In genomic region chr3:31567036-31567435, GRCh38 we compare ENCODE assay signal across 8 cellular contexts. TPM values are rescaled to one million over a fixed set of nuclear protein-coding genes. Genes with fewer than 3 reads are reported as not detected.
DNase-seq lines count a peak whose midpoint lies in the region; ATAC-seq and TF ChIP-seq lines count a peak whose summit lies in the region.

No MANE protein-coding gene starts in this region.

- H3K4me3 ChIP-seq in HEK293 (ENCODE audit: low read depth, low read length) (no peak overlapping the region), mucosa of descending colon (no peak overlapping the region)

- CTCF ChIA-PET in GM10248 (lab: Yijun Ruan, JAX) = interaction anchor here (0.8 to 1.6 kb wide), 10 partner anchors 11 to 62 kb away, joined by 3 to 6 read pairs (median 3); partner anchors contain the start of gene STT3B
- CTCF ChIA-PET in HEK293 (lab: Yijun Ruan, JAX) = interaction anchor here (0.6 to 1.7 kb wide), 3 partner anchors 10 to 16 kb away, joined by 3 to 7 read pairs (median 5); no protein-coding TSS in a partner anchor
- CTCF ChIA-PET in activated CD8-positive, alpha-beta T cell treated with anti-CD3 and anti-CD28 coated beads, Interleukin-2, amount 10 ng/mL, durations not matched to agents 7 days and 5 days (lab: Charles Lee) = interaction anchor here (0.9 to 1.7 kb wide), 7 partner anchors 9 to 31 kb away, joined by 3 to 8 read pairs (median 3); no protein-coding TSS in a partner anchor

- H3K36me3 ChIP-seq in HEK293 (ENCODE audit: control insufficient read depth in 2 of 2, insufficient read depth in 1 of 2, low read length in 2 of 2) = no peaks in the 10 kb centered on the region
- no peaks in the 10 kb centered on the region for H3K36me3 ChIP-seq in mucosa of descending colon (ENCODE audit: low read depth)

- H3K27me3 Mint-ChIP-seq in activated CD8-positive, alpha-beta T cell treated with anti-CD3 and anti-CD28 coated beads, Interleukin-2, amount 10 ng/mL, durations not matched to agents 7 days and 5 days (ENCODE audit: low read depth) = no peaks in the 10 kb centered on the region

- peak; percentile 73 for ATAC-seq in activated CD8-positive, alpha-beta T cell treated with anti-CD3 and anti-CD28 coated beads, Interleukin-2, amount 10 ng/mL, durations not matched to agents 7 days and 5 days
- ATAC-seq in mucosa of descending colon (peak; percentile 44), GM21723 (IDR thresholded peaks at IDR 0.05; ENCODE audit: unreplicated experiment) (no peak), HG03442 (IDR thresholded peaks at IDR 0.05; ENCODE audit: unreplicated experiment) (no peak)

- no peaks in the 10 kb centered on the region for H3K9me3 Mint-ChIP-seq in activated CD8-positive, alpha-beta T cell treated with anti-CD3 and anti-CD28 coated beads, Interleukin-2, amount 10 ng/mL, durations not matched to agents 7 days and 5 days (ENCODE audit: insufficient read depth)

- H3K4me1 Mint-ChIP-seq in activated CD8-positive, alpha-beta T cell treated with anti-CD3 and anti-CD28 coated beads, Interleukin-2, amount 10 ng/mL, durations not matched to agents 7 days and 5 days (ENCODE audit: low read depth) = peaks cover 53% of the 10 kb centered on the region

- intact Hi-C loops in mucosa of descending colon (cut with DNase I, micrococcal nuclease) = no loop called here

- no peak overlapping the region for H3K4me3 Mint-ChIP-seq in activated CD8-positive, alpha-beta T cell treated with anti-CD3 and anti-CD28 coated beads, Interleukin-2, amount 10 ng/mL, durations not matched to agents 7 days and 5 days

- peaks cover 12% of the 10 kb centered on the region for H3K36me3 Mint-ChIP-seq in activated CD8-positive, alpha-beta T cell treated with anti-CD3 and anti-CD28 coated beads, Interleukin-2, amount 10 ng/mL, durations not matched to agents 7 days and 5 days (ENCODE audit: low read depth)

- TF ChIP-seq CTCF in GM10248 (IDR thresholded peaks at IDR 0.05; ENCODE audit: control extremely low read depth, extremely low read depth, low read depth, missing control alignments) = peak; percentile 47
- TF ChIP-seq CTCF in HEK293 (tag by site-specific recombination; IDR thresholded peaks at IDR 0.05) = 0 out of 2 replicates have a peak, but pooled peaks have one; percentile 28
- no peak for TF ChIP-seq CTCF in mucosa of descending colon (IDR thresholded peaks at IDR 0.05)

- H3K9me3 ChIP-seq in HEK293 (ENCODE audit: control insufficient read depth, insufficient read depth, low read depth, low read length) (no peaks in the 10 kb centered on the region), mucosa of descending colon (no peaks in the 10 kb centered on the region)

- no peaks in the 10 kb centered on the region for H3K4me1 ChIP-seq in HEK293 (ENCODE audit: control insufficient read depth, insufficient read depth, low read length)
- H3K4me1 ChIP-seq in mucosa of descending colon (ENCODE audit: low read depth) = peaks cover 14% of the 10 kb centered on the region

- no peak overlapping the region for H3K27ac ChIP-seq in HEK293 (ENCODE audit: extremely low read depth, low read depth, low read length)

- H3K27ac Mint-ChIP-seq in activated CD8-positive, alpha-beta T cell treated with anti-CD3 and anti-CD28 coated beads, Interleukin-2, amount 10 ng/mL, durations not matched to agents 7 days and 5 days = no peak overlapping the region

- POLR2A ChIA-PET in GM10248 (lab: Yijun Ruan, JAX) (no interaction called here), HEK293 (lab: Yijun Ruan, JAX) (no interaction called here)
- POLR2A ChIA-PET in activated CD8-positive, alpha-beta T cell treated with anti-CD3 and anti-CD28 coated beads, Interleukin-2, amount 10 ng/mL, durations not matched to agents 7 days and 5 days (lab: Charles Lee) = no interaction called here

- DNase-seq in GM10248 (ENCODE audit: extremely low spot score) (no peak), mucosa of descending colon (no peak), NCI-H2227 treated with DMSO at 0.1 percent for 48 hours (lab: John Stamatoyannopoulos, UW) (no peak), NCI-H524 treated with DMSO at 0.1 percent for 48 hours (lab: John Stamatoyannopoulos, UW) (no peak)
- DNase-seq in activated CD8-positive, alpha-beta T cell treated with anti-CD3 and anti-CD28 coated beads, Interleukin-2, amount 10 ng/mL, durations not matched to agents 7 days and 5 days = peak; percentile 50

TF ChIP-seq in HEK293, 187 proteins besides CTCF, POLR2A, EP300 and RAD21:
- TF ChIP-seq ZSCAN30 (tag by site-specific recombination; IDR thresholded peaks at IDR 0.05) = no peak
- TF ChIP-seq REST (tag by site-specific recombination; IDR thresholded peaks at IDR 0.05) = no peak
- no peak for TF ChIP-seq ZNF548 (tag by site-specific recombination; IDR thresholded peaks at IDR 0.05)
- TF ChIP-seq ZNF292 (tag by site-specific recombination; IDR thresholded peaks at IDR 0.05; ENCODE audit: borderline replicate concordance, low read depth) = no peak
- TF ChIP-seq ZNF175 (tag by site-specific recombination; IDR thresholded peaks at IDR 0.05) = no peak
- TF ChIP-seq GFI1B (tag by site-specific recombination; IDR thresholded peaks at IDR 0.05) = no peak
- TF ChIP-seq ZNF311 (tag by site-specific recombination; IDR thresholded peaks at IDR 0.05; ENCODE audit: borderline replicate concordance) = no peak
- no peak for TF ChIP-seq ZBTB20 (tag by site-specific recombination; IDR thresholded peaks at IDR 0.05)
- TF ChIP-seq KLF16 (tag by site-specific recombination; IDR thresholded peaks at IDR 0.05) = no peak
- no peak for TF ChIP-seq TSHZ1 (tag by site-specific recombination; IDR thresholded peaks at IDR 0.05; ENCODE audit: borderline replicate concordance)
- TF ChIP-seq ZNF302 (tag by site-specific recombination; IDR thresholded peaks at IDR 0.05; ENCODE audit: low read depth) = no peak
- no peak for TF ChIP-seq ZNF555 (tag by site-specific recombination; conservative IDR thresholded peaks at IDR 0.05)
- TF ChIP-seq KLF9 (tag by site-specific recombination; IDR thresholded peaks at IDR 0.05; ENCODE audit: low read depth) = no peak
- no peak for TF ChIP-seq YY2 (tag by site-specific recombination; IDR thresholded peaks at IDR 0.05)
- no peak for TF ChIP-seq ZBTB1 (tag by site-specific recombination; IDR thresholded peaks at IDR 0.05)
- TF ChIP-seq ZNF785 (tag by site-specific recombination; IDR thresholded peaks at IDR 0.05) = no peak
- no peak for TF ChIP-seq WT1 (tag by site-specific recombination; IDR thresholded peaks at IDR 0.05)

RNA-seq across cellular contexts. Expression of gene STT3B, which starts 34.3 kb away (rescaled TPM):
- total RNA-seq in activated CD8-positive, alpha-beta T cell treated with anti-CD3 and anti-CD28 coated beads, Interleukin-2, amount 10 ng/mL, durations not matched to agents 7 days and 5 days = 100 to 1,000 TPM; 137 to 140 TPM
- total RNA-seq in mucosa of descending colon = 100 to 1,000 TPM in 1 of 3 donors, 10 to 100 TPM in 2; 86.0 to 118 (median 94.3) TPM

Comparison
In these comparisons a context has a peak if more than half of its experiments do, and no peak if none do; other contexts are left out.
1. ATAC-seq: peak in activated CD8-positive, alpha-beta T cell treated with anti-CD3 and anti-CD28 coated beads, Interleukin-2, amount 10 ng/mL, durations not matched to agents 7 days and 5 days (single experiment) and mucosa of descending colon (single experiment); none in GM21723 (single experiment) and HG03442 (single experiment).